In genomic region chr12:42766754-42767153, GRCh38 we compare ENCODE assay signal across 1 cellular context.
TF ChIP-seq lines count a peak whose summit lies in the region.

No MANE protein-coding gene starts in this region.

TF ChIP-seq in GM23338, 12 proteins besides CTCF, POLR2A, EP300 and RAD21 (continued from another document):
- TF ChIP-seq REST (IDR thresholded peaks at IDR 0.05; ENCODE audit: unreplicated experiment) (no peak), JUNB (IDR thresholded peaks at IDR 0.05; ENCODE audit: unreplicated experiment) (no peak), EZH2 (IDR thresholded peaks at IDR 0.05; ENCODE audit: low read depth, unreplicated experiment) (no peak), ZNF462 (CRISPR knock-in tag; IDR thresholded peaks at IDR 0.05) (no peak), STAT1 (IDR thresholded peaks at IDR 0.05; ENCODE audit: unreplicated experiment) (no peak), ZNF114 (CRISPR knock-in tag; IDR thresholded peaks at IDR 0.05) (no peak)
